ENCODE assay signal across 15 cellular contexts in genomic region chr6:53134601-53135235, GRCh38. TPM values are rescaled to one million over a fixed set of nuclear protein-coding genes. Genes with fewer than 3 reads are reported as not detected.
DNase-seq lines count a peak whose midpoint lies in the region; ATAC-seq, FAIRE-seq and TF ChIP-seq lines count a peak whose summit lies in the region.
"Had no signal": no experiment of that assay in that cellular context is flagged by ENCODE, and none has a peak within 500 bp of the region (broad histone marks: within the 10 kb centered on the region; RNA-seq: fewer than 3 reads in every experiment).

No MANE protein-coding gene starts in this region.

- in situ Hi-C loops in HepG2 (cut with HindIII; ENCODE audit: extremely low pct_ligation_motif_present, low pct_unique_long_range_greater_than_20kb) = no loop called here
- in situ Hi-C loops in K562 (cut with MboI) = no loop called here

- CTCF ChIA-PET in HepG2 (lab: Yijun Ruan, JAX; ENCODE audit: low intra/inter-chr PET ratio, low total read pairs) = interaction anchor here (1.3 kb wide), 1 partner anchor 37 kb away, joined by 4 read pairs; no protein-coding TSS in a partner anchor
- CTCF ChIA-PET in K562 (lab: Yijun Ruan, JAX; ENCODE audit: low intra/inter-chr PET ratio) = no interaction called here
- CTCF ChIA-PET in Calu3 (lab: Charles Lee) = no interaction called here

- H3K4me1 Mint-ChIP-seq in Calu3 (ENCODE audit: low read depth, unreplicated experiment) = peaks cover 35% of the 10 kb centered on the region
- H3K4me1 Mint-ChIP-seq: GM23338 had no signal

- no peaks in the 10 kb centered on the region for H3K9me1 ChIP-seq in K562 (ENCODE audit: control insufficient read depth, insufficient read depth, low read length)

- DNase-seq in HepG2 (ENCODE audit: low spot score) (peak; percentile 100), right lobe of liver (no peak), OCI-M1 (lab: John Stamatoyannopoulos, UW) (peak; percentile 90), K562 (ENCODE audit: extremely low read depth in 1 of 4, low spot score in 3 of 4) (peak in 3 of 4 experiments; percentile 12 to 49 (median 37)), left colon (no peak), GM12892 (ENCODE audit: insufficient read length) (no peak), Calu3 (no peak), germinal center (ENCODE audit: low spot score) (no peak)
- DNase-seq: NCI-H1092, NCI-H1694 treated with DMSO at 0.1 percent for 48 hours, Right ventricle myocardium superior had no signal

- H3K27ac ChIP-seq in HepG2 (ENCODE audit: extremely low read length, insufficient read depth, low read length) (peak overlapping the region; percentile 65), right lobe of liver (no peak overlapping the region), K562 (ENCODE audit: extremely low read depth, low read depth, low read length) (no peak overlapping the region)
- H3K27ac ChIP-seq: A549, HL-60 had no signal

- H4K20me1 ChIP-seq in HepG2 (ENCODE audit: insufficient read depth, low read length) (no peaks in the 10 kb centered on the region), K562 (replicated peaks; ENCODE audit: control insufficient read depth, insufficient read depth, low read length) (no peaks in the 10 kb centered on the region)

- H3K4me3 Mint-ChIP-seq in Calu3 (ENCODE audit: low read depth, unreplicated experiment) = no peak overlapping the region
- H3K4me3 Mint-ChIP-seq: GM23338 had no signal

- ATAC-seq in HepG2 = peak; percentile 89
- ATAC-seq in right lobe of liver = no peak
- peak; percentile 79 for ATAC-seq in K562
- ATAC-seq in left colon = no peak
- ATAC-seq: A549, GM23338 had no signal

- H3K9ac ChIP-seq in HepG2 (ENCODE audit: insufficient read depth, low read depth, low read length) (peak overlapping the region; percentile 38), K562 (ENCODE audit: insufficient read depth in 1 of 2, low read depth in 2 of 2, low read length in 2 of 2) (no peak overlapping the region)

- H3K79me2 ChIP-seq in HepG2 (ENCODE audit: insufficient read depth, low read length) = no peaks in the 10 kb centered on the region
- H3K79me2 ChIP-seq in K562 (ENCODE audit: control insufficient read depth, insufficient read depth, low read length) = no peaks in the 10 kb centered on the region

- H3K36me3 ChIP-seq in HepG2 (replicated peaks in 1 of 2; ENCODE audit: control insufficient read depth in 1 of 2, insufficient read depth in 2 of 2, low read length in 2 of 2) (no peaks in the 10 kb centered on the region), right lobe of liver (no peaks in the 10 kb centered on the region), K562 (ENCODE audit: control insufficient read depth, insufficient read depth, low read length) (no peaks in the 10 kb centered on the region)

- POLR2A ChIA-PET in HepG2 (lab: Yijun Ruan, JAX) = interaction anchor here (1.0 to 2.3 kb wide), 7 partner anchors 10 to 298 kb away, joined by 3 to 15 read pairs (median 4); partner anchors contain the start of gene GSTA4
- POLR2A ChIA-PET in K562 (lab: Yijun Ruan, JAX) = no interaction called here

- no peaks in the 10 kb centered on the region for H3K9me3 Mint-ChIP-seq in Calu3 (ENCODE audit: low read depth, unreplicated experiment)
- H3K9me3 Mint-ChIP-seq: GM23338 had no signal

- WGBS in HepG2 (ENCODE audit: low lambda C conversion rate) = 1% methylated on average over 8 of the region's 8 CpGs
- WGBS in right lobe of liver (ENCODE audit: insufficient coverage, low coverage, low lambda C conversion rate, missing lambda C conversion rate) = 31% methylated on average over 8 of the region's 8 CpGs
- WGBS in K562 (ENCODE audit: insufficient coverage, low coverage, missing lambda C conversion rate) = 0% methylated on average over 8 of the region's 8 CpGs

- TF ChIP-seq RAD21 in HepG2 (CRISPR knock-in tag; IDR thresholded peaks at IDR 0.05) (0 out of 2 replicates have a peak, but pooled peaks have one; percentile 5), K562 (CRISPR knock-in tag; conservative IDR thresholded peaks at IDR 0.05 in 1 of 2, IDR thresholded peaks at IDR 0.05 in 1 of 2) (no peak)

- intact Hi-C loops in HepG2 (cut with micrococcal nuclease; ENCODE audit: unreplicated experiment) (loop anchor here (1.0 to 5.0 kb wide), 2 partner anchors 15 to 67 kb away; partner anchors contain the start of gene FBXO9), right lobe of liver (cut with DNase I) (no loop called here), K562 (cut with micrococcal nuclease) (no loop called here), left colon (cut with DNase I, micrococcal nuclease) (no loop called here), Calu3 (cut with micrococcal nuclease; ENCODE audit: unreplicated experiment) (no loop called here)

- BruUV-seq in HepG2 (replicated peaks; lab: Mats Ljungman, UMichigan) (no TSS peak), K562 (replicated peaks; lab: Mats Ljungman, UMichigan) (no TSS peak), Calu3 (replicated peaks; lab: Mats Ljungman, UMichigan) (no TSS peak)

- FAIRE-seq in HepG2 (lab: Jason Lieb, UNC) (peak; percentile 96), K562 (lab: Jason Lieb, UNC) (no peak), GM12892 (lab: Jason Lieb, UNC) (no peak)
- FAIRE-seq: A549 had no signal

- no peak for TF ChIP-seq POLR2A in HepG2 (IDR thresholded peaks at IDR 0.05; ENCODE audit: insufficient read depth in 1 of 2, low read depth in 2 of 2, low read length in 2 of 2)
- TF ChIP-seq POLR2A in right lobe of liver (IDR thresholded peaks at IDR 0.05) = no peak
- no peak for TF ChIP-seq POLR2A in K562 (conservative IDR thresholded peaks at IDR 0.05)
- TF ChIP-seq POLR2A in GM12892 (IDR thresholded peaks at IDR 0.05; ENCODE audit: low read depth, low read length) = no peak

- no peak overlapping the region for H3K27ac Mint-ChIP-seq in Calu3 (ENCODE audit: unreplicated experiment)
- H3K27ac Mint-ChIP-seq: GM23338 had no signal

- TF ChIP-seq CTCF in HepG2 (CRISPR knock-in tag; IDR thresholded peaks at IDR 0.05) (no peak; the same call in 1 of the 2 replicates), right lobe of liver (IDR thresholded peaks at IDR 0.05) (no peak), K562 (IDR thresholded peaks at IDR 0.05 in 2 of 3, conservative IDR thresholded peaks at IDR 0.05 in 1 of 3; ENCODE audit: insufficient read depth in 2 of 3, low read depth in 1 of 3, low read length in 3 of 3) (no peak), Calu3 (IDR thresholded peaks at IDR 0.05; ENCODE audit: unreplicated experiment) (no peak)

- H3K9me3 ChIP-seq in HepG2 (ENCODE audit: low read length) = no peaks in the 10 kb centered on the region
- H3K9me3 ChIP-seq in right lobe of liver = no peaks in the 10 kb centered on the region
- no peaks in the 10 kb centered on the region for H3K9me3 ChIP-seq in K562 (replicated peaks; ENCODE audit: control insufficient read depth, insufficient read depth, low read depth, low read length)
- H3K9me3 ChIP-seq: A549 had no signal

- H3K27me3 Mint-ChIP-seq in Calu3 (ENCODE audit: unreplicated experiment) = no peaks in the 10 kb centered on the region

- H3K4me3 ChIP-seq in HepG2 (replicated peaks in 1 of 3; ENCODE audit: insufficient read depth in 1 of 3, low read depth in 2 of 3, low read length in 3 of 3) (no peak overlapping the region; a peak in 1 of 6 replicates), right lobe of liver (no peak overlapping the region), K562 (no peak overlapping the region)
- H3K4me3 ChIP-seq: A549, GM23338 had no signal

- H3K27me3 ChIP-seq in HepG2 (ENCODE audit: control insufficient read depth in 1 of 2, insufficient read depth in 2 of 2, low read length in 2 of 2) (no peaks in the 10 kb centered on the region), right lobe of liver (no peaks in the 10 kb centered on the region), K562 (ENCODE audit: control insufficient read depth in 2 of 2, insufficient read depth in 2 of 2, low read length in 2 of 2) (peaks cover 10 to 40% of the 10 kb centered on the region in 2 experiments; a peak in 3 of 5 replicates)

- H3K36me3 Mint-ChIP-seq in Calu3 (ENCODE audit: insufficient read depth, unreplicated experiment) = no peaks in the 10 kb centered on the region

- peak; percentile 62 to 99; a peak in 2 of 4 replicates for TF ChIP-seq EP300 in HepG2 (IDR thresholded peaks at IDR 0.05; ENCODE audit: low read depth in 2 of 2, low read length in 2 of 2)
- TF ChIP-seq EP300 in HepG2 (CRISPR knock-in tag; IDR thresholded peaks at IDR 0.05; ENCODE audit: borderline replicate concordance) = peak; percentile 99
- TF ChIP-seq EP300 in K562 (IDR thresholded peaks at IDR 0.05; ENCODE audit: low read length) = no peak

- H2AFZ ChIP-seq in HepG2 (ENCODE audit: low read length) = no peak overlapping the region
- H2AFZ ChIP-seq in K562 (ENCODE audit: low read depth, low read length) = no peak overlapping the region
- H2AFZ ChIP-seq: GM23338 had no signal

- H3K4me1 ChIP-seq in HepG2 (ENCODE audit: insufficient read depth, low read length) (peaks cover 87% of the 10 kb centered on the region), right lobe of liver (no peaks in the 10 kb centered on the region), K562 (replicated peaks in 1 of 2; ENCODE audit: control insufficient read depth in 2 of 2, insufficient read depth in 2 of 2, low read length in 2 of 2) (peaks cover 3 to 8% of the 10 kb centered on the region in 2 experiments; a peak in 2 of 5 replicates)
- H3K4me1 ChIP-seq: A549 had no signal

- peak overlapping the region; percentile 44 for H3K4me2 ChIP-seq in HepG2 (ENCODE audit: low read depth, low read length)
- no peak overlapping the region for H3K4me2 ChIP-seq in K562 (ENCODE audit: insufficient read depth, low read length)
- H3K4me2 ChIP-seq: A549, GM23338 had no signal

RNA-seq across cellular contexts. Expression of gene GCM1, which starts 13.9 kb away (rescaled TPM):
- 0.13 and 0.18 TPM in 2 replicates for total RNA-seq in HepG2 (2016; rRNA removed; fragmentation: Illumina TruSeq; extraction: Trizol)
- total RNA-seq in HepG2 (2016; cell fraction: cytosol; rRNA removed; fragmentation: Illumina TruSeq; extraction: Trizol; ENCODE audit: low read depth) = 0.09 TPM in 1 of 2 replicates, not detected in the other
- total RNA-seq in HepG2 (2016; cell fraction: insoluble cytoplasmic fraction; rRNA removed; fragmentation: Illumina TruSeq; extraction: Trizol) = 0.15 and 0.16 TPM in 2 replicates
- 0.06 and 0.17 TPM in 2 replicates for total RNA-seq in HepG2 (2016; cell fraction: membrane; rRNA removed; fragmentation: Illumina TruSeq; extraction: Trizol)
- 0.13 TPM in 1 of 2 replicates, not detected in the other for total RNA-seq in HepG2 (2016; cell fraction: nucleus; rRNA removed; fragmentation: Illumina TruSeq; extraction: Trizol)
- polyA plus RNA-seq in HepG2 (2011; rRNA removed) = 0.03 and 0.04 TPM in 2 replicates
- polyA plus RNA-seq in HepG2 (2011; cell fraction: cytosol; rRNA removed) = 0.03 TPM in 2 replicates
- polyA plus RNA-seq in HepG2 (2011; cell fraction: nucleus; rRNA removed) = 0.05 TPM in 1 of 2 replicates, not detected in the other
- 0.24 TPM in 1 of 2 replicates, not detected in the other for polyA plus RNA-seq in HepG2 (2012)
- not detected in 2 replicates for polyA plus RNA-seq in HepG2 (2016; cell fraction: cytosol; fragmentation: Illumina TruSeq; extraction: Trizol; ENCODE audit: low read depth)
- 0.13 TPM in 1 of 2 replicates, not detected in the other for polyA plus RNA-seq in HepG2 (2016; cell fraction: insoluble cytoplasmic fraction; fragmentation: Illumina TruSeq; extraction: Trizol; ENCODE audit: low read depth)
- polyA plus RNA-seq in HepG2 (2016; cell fraction: membrane; fragmentation: Illumina TruSeq; extraction: Trizol; ENCODE audit: low read depth) = not detected in 2 replicates
- 0.16 and 0.22 TPM in 2 replicates for polyA plus RNA-seq in HepG2 (2016; cell fraction: nucleus; fragmentation: Illumina TruSeq; extraction: Trizol; ENCODE audit: insufficient read depth, low read depth)
- polyA minus RNA-seq in HepG2 (2011; rRNA and poly(A)+ RNA removed; ENCODE audit: low replicate concordance) = not detected in 2 replicates
- not detected in 2 replicates for polyA minus RNA-seq in HepG2 (2011; cell fraction: cytosol; rRNA and poly(A)+ RNA removed)
- polyA minus RNA-seq in HepG2 (2011; cell fraction: nucleus; rRNA and poly(A)+ RNA removed) = not detected in 2 replicates
- total RNA-seq in right lobe of liver = not detected
- total RNA-seq in K562 (2011; cell fraction: chromatin; rRNA removed; ENCODE audit: low replicate concordance) = not detected in 2 replicates
- not detected in 2 replicates for total RNA-seq in K562 (2011; cell fraction: nucleolus; rRNA removed)
- not detected in 2 replicates for total RNA-seq in K562 (2011; cell fraction: nucleoplasm; rRNA removed)
- not detected in 2 replicates for total RNA-seq in K562 (2014; rRNA removed)
- not detected in 2 replicates for total RNA-seq in K562 (2014; rRNA removed; fragmentation: Illumina TruSeq; extraction: Trizol)
- total RNA-seq in K562 (2015; rRNA removed; fragmentation: Illumina TruSeq; extraction: Trizol) = not detected in 2 replicates
- total RNA-seq in K562 (2021) = not detected in 2 replicates
- polyA plus RNA-seq in K562 (2011; rRNA removed) = 0.07 TPM in 1 of 2 replicates, not detected in the other
- polyA plus RNA-seq in K562 (2011; cell fraction: cytosol; rRNA removed) = 0.01 and 0.04 TPM in 2 replicates
- 0.06 and 0.14 TPM in 2 replicates for polyA plus RNA-seq in K562 (2011; cell fraction: nucleus; rRNA removed)
- polyA plus RNA-seq in K562 (2012) = 0.03 TPM in 1 of 2 replicates, not detected in the other
- 0.07 TPM in 1 of 2 replicates, not detected in the other for polyA plus RNA-seq in K562 (2014; fragmentation: Illumina TruSeq; extraction: Trizol)
- not detected for polyA plus RNA-seq in K562 (2014; fragmentation: Nextera tagmentation; extraction: Ambion mirVana)
- not detected in 2 replicates for polyA plus RNA-seq in K562 (2014; rRNA removed)
- polyA minus RNA-seq in K562 (2011; rRNA and poly(A)+ RNA removed) = not detected in 2 replicates
- polyA minus RNA-seq in K562 (2011; cell fraction: cytosol; rRNA and poly(A)+ RNA removed) = not detected in 2 replicates
- polyA minus RNA-seq in K562 (2011; cell fraction: nucleus; rRNA and poly(A)+ RNA removed) = not detected in 2 replicates
- not detected for total RNA-seq in left colon
- not detected for polyA plus RNA-seq in GM12892 (2012; ENCODE audit: missing spikeins)
- total RNA-seq in Calu3 (2022) = 0.38 and 0.47 TPM in 2 replicates
- total RNA-seq: GM23338, LHCN-M2, Right ventricle myocardium superior had no signal
- polyA plus RNA-seq: GM23338 had no signal

Comparison
In these comparisons a context has a peak if more than half of its experiments do, and no peak if none do; other contexts are left out.
1. ATAC-seq: peak in HepG2 (single experiment) and K562 (single experiment); none in right lobe of liver (0 of 4) and left colon (single experiment).
2. DNase-seq: peak in HepG2 (single experiment), OCI-M1 (single experiment) and K562 (3 of 4); none in right lobe of liver (0 of 3), left colon (0 of 2), GM12892 (single experiment), Calu3 (single experiment) and germinal center (single experiment).
3. Of the 241 proteins assayed by ChIP-seq in both HepG2 and K562: peak only in HepG2: ATF1, ATF2, ATF3, BCL6, CBFB, CBX5 and 71 more; only in K562: POLR2AphosphoS5 and TRIM24; in both: ADNP, BHLHE40, CEBPB, CEBPG, DPF2, ESRRA and 6 more; in neither: 134; mixed calls (peak in some experiments, not most) for 16.